24 cellular contexts compared by ENCODE assay signal in genomic region chr2:194002699-194003368, GRCh38.
"Had no signal": no experiment of that assay in that cellular context is flagged by ENCODE, and none has a peak within 500 bp of the region (broad histone marks: within the 10 kb centered on the region; RNA-seq: fewer than 3 reads in every experiment).

No MANE protein-coding gene starts in this region.

- H3K27ac Mint-ChIP-seq: immature natural killer cell, mesothelial cell of epicardium, naive B cell, natural killer cell, nephron progenitor cell, neural progenitor cell, progenitor cell of endocrine pancreas had no signal

- H3K4me1 Mint-ChIP-seq: immature natural killer cell, mesothelial cell of epicardium, naive B cell, natural killer cell, nephron progenitor cell, neural progenitor cell had no signal

- H3K4me3 Mint-ChIP-seq: immature natural killer cell, mesothelial cell of epicardium, naive B cell, natural killer cell, nephron progenitor cell, neural progenitor cell had no signal

- ATAC-seq: left colon, left lung, natural killer cell had no signal

- H3K27me3 Mint-ChIP-seq: naive B cell, progenitor cell of endocrine pancreas had no signal

- DNase-seq: hypothalamus; immature natural killer cell; kidney; left colon; lower lobe of right lung; mammary epithelial cell; mesenchymal stem cell; naive B cell; natural killer cell; nephron progenitor cell; occipital lobe; right lobe of liver; stimulated activated CD4-positive, alpha-beta T cell treated with anti-CD3 and anti-CD28 coated beads, Interleukin-12 subunit alpha, Interleukin-12 subunit beta, amount 100 ng/mL, for 4 hours; stimulated activated CD4-positive, alpha-beta T cell treated with anti-CD3 and anti-CD28 coated beads, Interleukin-15, amount 100 ng/mL, for 24 hours; stimulated activated CD4-positive, alpha-beta T cell treated with anti-CD3 and anti-CD28 coated beads, Interleukin-2, amount 100 ng/mL, for 24 hours; stimulated activated CD4-positive, alpha-beta T cell treated with anti-CD3 and anti-CD28 coated beads, Interleukin-4, amount 100 ng/mL, for 1 hour; stimulated activated naive CD4-positive, alpha-beta T cell treated with Interleukin-2 at 50 U/mL for 16 hours; tibial artery; trophoblast cell; uterus had no signal

- H3K36me3 Mint-ChIP-seq: immature natural killer cell, naive B cell had no signal
